ENCODE assay signal across 13 cellular contexts in genomic region chr10:103636996-103637395, GRCh38.
A peak's percentile ranks its signal among the peaks of the same experiment; 100 is the strongest.
DNase-seq lines count a peak whose midpoint lies in the region; ATAC-seq and TF ChIP-seq lines count a peak whose summit lies in the region.
"Had no signal": no experiment of that assay in that cellular context is flagged by ENCODE, and none has a peak within 500 bp of the region (broad histone marks: within the 10 kb centered on the region; RNA-seq: fewer than 3 reads in every experiment).

No MANE protein-coding gene starts in this region.

- H3K27me3 Mint-ChIP-seq in WTC11 (ENCODE audit: low read depth) (no peaks in the 10 kb centered on the region), osteocyte (ENCODE audit: unreplicated experiment) (no peaks in the 10 kb centered on the region)
- H3K27me3 Mint-ChIP-seq: activated T-cell treated with anti-CD3 and anti-CD28 coated beads, Interleukin-2, amount 50 U/mL, for 24 hours had no signal

- TF ChIP-seq CTCF in AG04450 (IDR thresholded peaks at IDR 0.05; ENCODE audit: low read depth, low read length) (no peak), WTC11 (IDR thresholded peaks at IDR 0.05) (no peak), fibroblast of mammary gland (conservative IDR thresholded peaks at IDR 0.05; ENCODE audit: control insufficient read depth, insufficient read depth, low read depth, low read length) (no peak), osteocyte (IDR thresholded peaks at IDR 0.05) (no peak)

- DNase-seq in AG04450 (ENCODE audit: low read depth, low spot score): no peak
- no peak for DNase-seq in WTC11 (ENCODE audit: low spot score)
- DNase-seq in fibroblast of mammary gland (ENCODE audit: low read depth): peak; percentile 45
- no peak for DNase-seq in sciatic nerve (ENCODE audit: low spot score)
- DNase-seq in NCI-H1436 (lab: John Stamatoyannopoulos, UW): no peak
- DNase-seq in osteocyte (ENCODE audit: extremely low spot score, unreplicated experiment): no peak
- DNase-seq in Ammon's horn (ENCODE audit: low spot score): no peak
- DNase-seq: ACHN; activated CD4-positive, CD25-positive, alpha-beta regulatory T cell treated with anti-CD3 and anti-CD28 coated beads, Interleukin-2, amount 50 U/mL, for 72 hours; activated T-cell treated with anti-CD3 and anti-CD28 coated beads, Interleukin-2, amount 50 U/mL, for 24 hours; DMS53; upper lobe of left lung had no signal

- TF ChIP-seq POLR2A in GM18505 (IDR thresholded peaks at IDR 0.05; ENCODE audit: borderline replicate concordance, extremely low read depth, insufficient read depth, insufficient read length): no peak

- POLR2A ChIA-PET in AG04450 (lab: Yijun Ruan, JAX): interaction anchor here (0.7 kb wide), 1 partner anchor 9 kb away, joined by 5 read pairs; no protein-coding TSS in a partner anchor
- POLR2A ChIA-PET in WTC11 (lab: Charles Lee): interaction anchor here (0.9 to 2.4 kb wide), 2 partner anchors 12 to 24 kb away, joined by 3 to 12 read pairs; no protein-coding TSS in a partner anchor

- CTCF ChIA-PET in AG04450 (lab: Charles Lee): interaction anchor here (0.8 to 2.7 kb wide), 3 partner anchors 44 to 49 kb away, joined by 6 to 11 read pairs (median 7); no protein-coding TSS in a partner anchor
- CTCF ChIA-PET in WTC11 (lab: Charles Lee): interaction anchor here (0.8 to 3.0 kb wide), 14 partner anchors 11 to 94 kb away, joined by 3 to 27 read pairs (median 6); no protein-coding TSS in a partner anchor

- H3K36me3 Mint-ChIP-seq in WTC11: no peaks in the 10 kb centered on the region
- peaks cover 19% of the 10 kb centered on the region for H3K36me3 Mint-ChIP-seq in osteocyte (ENCODE audit: unreplicated experiment)

- H3K4me3 Mint-ChIP-seq in WTC11 (peak overlapping the region; percentile 24; the same call in 1 of the 2 replicates), osteocyte (ENCODE audit: unreplicated experiment) (no peak overlapping the region)
- H3K4me3 Mint-ChIP-seq: activated T-cell treated with anti-CD3 and anti-CD28 coated beads, Interleukin-2, amount 50 U/mL, for 24 hours had no signal

- intact Hi-C loops in sciatic nerve (cut with DNase I): no loop called here

- H3K27me3 ChIP-seq in AG04450 (ENCODE audit: control insufficient read depth, insufficient read depth, low read length): no peaks in the 10 kb centered on the region
- H3K27me3 ChIP-seq: upper lobe of left lung had no signal

- H3K9me3 Mint-ChIP-seq in WTC11 (no peaks in the 10 kb centered on the region), osteocyte (ENCODE audit: unreplicated experiment) (no peaks in the 10 kb centered on the region)
- H3K9me3 Mint-ChIP-seq: activated T-cell treated with anti-CD3 and anti-CD28 coated beads, Interleukin-2, amount 50 U/mL, for 24 hours had no signal

- H3K4me3 ChIP-seq in AG04450 (ENCODE audit: low read depth, low read length): no peak overlapping the region
- no peak overlapping the region for H3K4me3 ChIP-seq in fibroblast of mammary gland (ENCODE audit: control insufficient read depth, low read depth, low read length)
- H3K4me3 ChIP-seq: upper lobe of left lung had no signal

- peak overlapping the region; percentile 97 for H3K27ac Mint-ChIP-seq in WTC11
- no peak overlapping the region for H3K27ac Mint-ChIP-seq in osteocyte (ENCODE audit: unreplicated experiment)
- H3K27ac Mint-ChIP-seq: activated T-cell treated with anti-CD3 and anti-CD28 coated beads, Interleukin-2, amount 50 U/mL, for 24 hours had no signal

- H3K4me1 Mint-ChIP-seq in WTC11 (peaks cover 51% of the 10 kb centered on the region), osteocyte (ENCODE audit: unreplicated experiment) (peaks cover 29% of the 10 kb centered on the region)

- H3K27ac ChIP-seq in AG04450 (ENCODE audit: low read depth, low read length): peak overlapping the region; percentile 73

- no peaks in the 10 kb centered on the region; the same call in 1 of the 2 replicates for H3K9me3 ChIP-seq in AG04450 (ENCODE audit: control insufficient read depth, insufficient read depth, low read length)
- H3K9me3 ChIP-seq: upper lobe of left lung had no signal

- no peak for ATAC-seq in WTC11
- ATAC-seq in sciatic nerve: peak; percentile 7
- no peak for ATAC-seq in GM18505 (IDR thresholded peaks at IDR 0.05; ENCODE audit: unreplicated experiment)

TF ChIP-seq in WTC11, 78 proteins besides CTCF, POLR2A, EP300 and RAD21:
- no peak for TF ChIP-seq NFATC4 (CRISPR knock-in tag; IDR thresholded peaks at IDR 0.05)
- TF ChIP-seq JAZF1 (CRISPR knock-in tag; IDR thresholded peaks at IDR 0.05): no peak
- TF ChIP-seq CREB1 (CRISPR knock-in tag; IDR thresholded peaks at IDR 0.05): no peak
- no peak for TF ChIP-seq GRHL2 (CRISPR knock-in tag; IDR thresholded peaks at IDR 0.05; ENCODE audit: insufficient replicate concordance, severe bottlenecking)
- no peak for TF ChIP-seq ZNF416 (CRISPR knock-in tag; IDR thresholded peaks at IDR 0.05)
- TF ChIP-seq ATF2 (CRISPR knock-in tag; IDR thresholded peaks at IDR 0.05; ENCODE audit: borderline replicate concordance, low read depth): no peak
- no peak for TF ChIP-seq TEAD1 (CRISPR knock-in tag; IDR thresholded peaks at IDR 0.05)
- no peak for TF ChIP-seq ZSCAN18 (CRISPR knock-in tag; IDR thresholded peaks at IDR 0.05)
